In genomic region chr11:65111159-65111536, GRCh38 we compare ENCODE assay signal across 8 cellular contexts. TPM values are rescaled to one million over a fixed set of nuclear protein-coding genes. Genes with fewer than 3 reads are reported as not detected.
A peak's percentile ranks its signal among the peaks of the same experiment; 100 is the strongest.
DNase-seq lines count a peak whose midpoint lies in the region; ATAC-seq and TF ChIP-seq lines count a peak whose summit lies in the region.

No MANE protein-coding gene starts in this region.

- H3K4me1 Mint-ChIP-seq in brain (peaks cover 44% of the 10 kb centered on the region), nephron (peaks cover 13% of the 10 kb centered on the region)

- H3K4me3 ChIP-seq in right atrium auricular region (peak overlapping the region in 1 of 2 donors; percentile 67), thyroid gland (replicated peaks in 1 of 3) (no peak overlapping the region)

- peaks cover 6% of the 10 kb centered on the region for H3K27me3 Mint-ChIP-seq in brain
- H3K27me3 Mint-ChIP-seq in nephron (ENCODE audit: low read depth), result no peaks in the 10 kb centered on the region

- ATAC-seq in left ventricle myocardium superior (no peak), GM19328 (IDR thresholded peaks at IDR 0.05; ENCODE audit: unreplicated experiment) (no peak)

- intact Hi-C loops in left ventricle myocardium superior (cut with micrococcal nuclease) (no loop called here), thyroid gland (cut with DNase I) (loop anchor here (5.0 to 10.0 kb wide), 3 partner anchors 71 to 196 kb away; partner anchors contain the start of genes ARL2, ATG2A and CAPN1)

- peak overlapping the region; percentile 63 to 98 (median 95) for H3K4me3 Mint-ChIP-seq in brain
- peak overlapping the region; percentile 65 to 99 (median 97) for H3K4me3 Mint-ChIP-seq in nephron

- TF ChIP-seq POLR2A in thyroid gland (IDR thresholded peaks at IDR 0.05), result no peak

- H3K36me3 Mint-ChIP-seq in brain (peaks cover 5% of the 10 kb centered on the region), nephron (ENCODE audit: low read depth) (peaks cover 4% of the 10 kb centered on the region)

- TF ChIP-seq CTCF in right atrium auricular region (IDR thresholded peaks at IDR 0.05), result no peak
- no peak for TF ChIP-seq CTCF in brain (conservative IDR thresholded peaks at IDR 0.05)
- TF ChIP-seq CTCF in nephron (IDR thresholded peaks at IDR 0.05; ENCODE audit: unreplicated experiment in 3 of 3), result no peak
- no peak for TF ChIP-seq CTCF in thyroid gland (IDR thresholded peaks at IDR 0.05)

- peaks cover 0 to 5% (median 0%) of the 10 kb centered on the region in 5 experiments for H3K9me3 Mint-ChIP-seq in brain
- H3K9me3 Mint-ChIP-seq in nephron, result no peaks in the 10 kb centered on the region

- peak overlapping the region in 3 of 5 experiments; percentile 38 to 98 (median 98) for H3K27ac Mint-ChIP-seq in brain
- H3K27ac Mint-ChIP-seq in nephron, result no peak overlapping the region

- WGBS in thyroid gland, 2 donors, result 90 to 92% methylated on average over 8 to 18 of the region's 18 CpGs

- peak overlapping the region; percentile 52 to 82 for H3K27ac ChIP-seq in right atrium auricular region
- H3K27ac ChIP-seq in thyroid gland, result no peak overlapping the region

- H3K36me3 ChIP-seq in right atrium auricular region (peaks cover 25% of the 10 kb centered on the region), thyroid gland (peaks cover 14 to 22% of the 10 kb centered on the region in 2 donors)

- no peak for DNase-seq in right atrium auricular region (ENCODE audit: low spot score)
- DNase-seq in left ventricle myocardium superior, result no peak
- no peak for DNase-seq in midbrain (lab: John Stamatoyannopoulos, UW)
- DNase-seq in thyroid gland, result no peak
- no peak for DNase-seq in GM19238 (ENCODE audit: insufficient read length, low spot score)

- H3K4me1 ChIP-seq in right atrium auricular region, result peaks cover 0 to 44% of the 10 kb centered on the region in 2 donors
- H3K4me1 ChIP-seq in thyroid gland, result peaks cover 30 to 36% of the 10 kb centered on the region in 2 donors

- H3K9me3 ChIP-seq in right atrium auricular region (no peaks in the 10 kb centered on the region), thyroid gland (no peaks in the 10 kb centered on the region)

- H3K27me3 ChIP-seq in right atrium auricular region (no peaks in the 10 kb centered on the region), thyroid gland (no peaks in the 10 kb centered on the region)

RNA-seq across cellular contexts. Expression of gene TM7SF2, which starts 0.5 kb away (rescaled TPM):
- total RNA-seq in right atrium auricular region (100 to 1,000 TPM; 134 to 199 TPM), left ventricle myocardium superior (112 TPM), thyroid gland (10 to 100 TPM; 20.0 to 99.4 (median 53.5) TPM)
- polyA plus RNA-seq in brain (ENCODE audit: insufficient read depth, low read depth, low replicate concordance), result 143 TPM

RNA-seq across cellular contexts. Expression of gene ZNHIT2, which starts 6.4 kb away (rescaled TPM):
- 10 to 100 TPM in 1 of 2 donors, 1 to 10 TPM in 1; 8.7 to 12.0 TPM for total RNA-seq in right atrium auricular region
- 5.5 TPM for total RNA-seq in left ventricle myocardium superior
- polyA plus RNA-seq in brain (ENCODE audit: insufficient read depth, low read depth, low replicate concordance), result 14.0 TPM
- 10 to 100 TPM; 17.3 to 38.5 (median 25.9) TPM for total RNA-seq in thyroid gland

RNA-seq across cellular contexts. Expression of gene FAU, which starts 10.8 kb away (rescaled TPM):
- 100 to 1,000 TPM; 361 to 585 TPM for total RNA-seq in right atrium auricular region
- 724 TPM for total RNA-seq in left ventricle myocardium superior
- polyA plus RNA-seq in brain (ENCODE audit: insufficient read depth, low read depth, low replicate concordance), result 1,714 TPM
- 1,000 to 10,000 TPM in 1 of 4 donors, 100 to 1,000 TPM in 3; 524 to 2,189 (median 600) TPM for total RNA-seq in thyroid gland

RNA-seq across cellular contexts. Expression of gene MRPL49, which starts 11.0 kb away (rescaled TPM):
- total RNA-seq in right atrium auricular region (10 to 100 TPM; 38.8 to 47.8 TPM), left ventricle myocardium superior (33.7 TPM), thyroid gland (100 to 1,000 TPM in 2 of 4 donors, 10 to 100 TPM in 2; 70.9 to 112 (median 91.6) TPM)
- 101 TPM for polyA plus RNA-seq in brain (ENCODE audit: insufficient read depth, low read depth, low replicate concordance)

RNA-seq across cellular contexts. Expression of gene VPS51, which starts 15.1 kb away (rescaled TPM):
- total RNA-seq in right atrium auricular region (100 to 1,000 TPM in 1 of 2 donors, 10 to 100 TPM in 1; 98.5 to 147 TPM), left ventricle myocardium superior (84.8 TPM), thyroid gland (100 to 1,000 TPM; 222 to 608 (median 469) TPM)
- polyA plus RNA-seq in brain (ENCODE audit: insufficient read depth, low read depth, low replicate concordance), result 211 TPM

Comparison
In these comparisons a context has a peak if more than half of its experiments do, and no peak if none do; other contexts are left out.
1. H3K27ac ChIP-seq: peak in right atrium auricular region (2 of 2); none in thyroid gland (0 of 3).
2. H3K27ac Mint-ChIP-seq: peak in brain (3 of 5); none in nephron (0 of 3).